Comparison of ENCODE assay signal across 1 cellular context in the genomic region with DNA sequence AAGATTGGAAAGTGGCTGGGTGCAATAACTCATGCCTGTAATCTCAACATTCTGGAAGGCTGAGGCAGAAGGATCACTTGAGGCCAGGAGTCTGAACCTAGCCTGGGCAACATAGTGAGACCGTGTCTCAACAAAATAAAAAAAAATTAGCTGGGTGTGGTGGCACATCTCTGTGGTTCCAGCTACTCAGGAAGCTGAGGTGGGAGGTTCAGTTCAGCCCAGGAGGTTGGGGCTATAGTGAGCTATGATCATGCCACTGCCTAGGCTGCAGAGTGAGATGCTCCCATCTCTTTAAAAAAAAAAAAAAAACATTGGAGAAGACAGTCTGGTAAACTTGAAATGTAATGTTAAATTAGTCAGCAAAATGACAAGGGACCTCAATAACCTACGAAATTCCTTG.
A peak's percentile ranks its signal among the peaks of the same experiment; 100 is the strongest.
TF ChIP-seq lines count a peak whose summit lies in the region.

No MANE protein-coding gene starts in this region.

TF ChIP-seq in K562, 482 proteins besides CTCF, POLR2A, EP300 and RAD21:
- no peak for TF ChIP-seq ZNF589 (CRISPR knock-in tag; IDR thresholded peaks at IDR 0.05; ENCODE audit: low read depth)
- TF ChIP-seq CBFA2T2 (conservative IDR thresholded peaks at IDR 0.05): 0 out of 2 replicates have a peak, but pooled peaks have one; percentile 16
- TF ChIP-seq MEIS2 (IDR thresholded peaks at IDR 0.05; ENCODE audit: partially characterized antibody): peak; percentile 38
- peak; percentile 38; the same call in 1 of the 2 replicates for TF ChIP-seq CBFA2T3 (IDR thresholded peaks at IDR 0.05)
